Comparison of ENCODE assay signal across 10 cellular contexts in genomic region chr17:44920565-44920940, GRCh38. TPM values are rescaled to one million over a fixed set of nuclear protein-coding genes. Genes with fewer than 3 reads are reported as not detected.
A peak's percentile ranks its signal among the peaks of the same experiment; 100 is the strongest.
DNase-seq lines count a peak whose midpoint lies in the region; ATAC-seq and TF ChIP-seq lines count a peak whose summit lies in the region.
"Had no signal": no experiment of that assay in that cellular context is flagged by ENCODE, and none has a peak within 500 bp of the region (broad histone marks: within the 10 kb centered on the region; RNA-seq: fewer than 3 reads in every experiment).

No MANE protein-coding gene starts in this region.

- no peak overlapping the region for H2AFZ ChIP-seq in H9 (ENCODE audit: low read length)

- H3K4me1 ChIP-seq in H9 (ENCODE audit: insufficient read depth, low read length): peaks cover 7% of the 10 kb centered on the region; the same call in 1 of the 2 replicates

- H2BK5ac ChIP-seq in H9 (ENCODE audit: insufficient read length, low read length): no peak overlapping the region

- no peaks in the 10 kb centered on the region for H4K20me1 ChIP-seq in H9 (ENCODE audit: control insufficient read depth, insufficient read depth, insufficient read length)

- no peaks in the 10 kb centered on the region for H3K79me1 ChIP-seq in H9 (ENCODE audit: insufficient read depth, low read depth, low read length, poor library complexity, severe bottlenecking)

- ATAC-seq in HG03039 (IDR thresholded peaks at IDR 0.05; ENCODE audit: unreplicated experiment) (no peak), HG03521 (IDR thresholded peaks at IDR 0.05; ENCODE audit: unreplicated experiment) (no peak)

- no peak for TF ChIP-seq CTCF in GM12865 (IDR thresholded peaks at IDR 0.05; ENCODE audit: insufficient read depth, low read depth, low read length, missing control alignments)
- TF ChIP-seq CTCF in H9 (conservative IDR thresholded peaks at IDR 0.05): no peak

- H3K9ac ChIP-seq in H9 (ENCODE audit: extremely low read depth, insufficient read length, low read length): no peak overlapping the region

- H3K9me3 ChIP-seq in H9 (ENCODE audit: control insufficient read depth, low read depth, low read length): no peaks in the 10 kb centered on the region

- no peak overlapping the region for H2BK120ac ChIP-seq in H9 (ENCODE audit: low read depth, low read length, poor library complexity, severe bottlenecking)

- H3K14ac ChIP-seq in H9 (ENCODE audit: insufficient read depth, low read length): no peak overlapping the region

- H3K18ac ChIP-seq in H9 (ENCODE audit: insufficient read length, low read depth, low read length): no peak overlapping the region

- H3K27ac ChIP-seq in H9 (ENCODE audit: insufficient read length, low read depth, low read length): no peak overlapping the region

- peaks cover 2 to 5% (median 2%) of the 10 kb centered on the region in 3 experiments; a peak in 6 of 7 replicates for H3K36me3 Mint-ChIP-seq in H9 (ENCODE audit: insufficient read depth in 1 of 3, low read depth in 3 of 3)
- H3K36me3 Mint-ChIP-seq: CD4-positive, alpha-beta memory T cell had no signal

- no peaks in the 10 kb centered on the region for H3K79me2 ChIP-seq in H9 (ENCODE audit: insufficient read depth, low read length)

- H3K4me3 ChIP-seq in GM12865 (ENCODE audit: low read depth, low read length): no peak overlapping the region

- H3K4ac ChIP-seq in H9 (ENCODE audit: low read depth, low read length): no peak overlapping the region

- H2BK20ac ChIP-seq in H9 (ENCODE audit: low read depth, low read length, poor library complexity, severe bottlenecking): no peak overlapping the region

- intact Hi-C loops in posterior vena cava (cut with DNase I): loop anchor here in 1 of 2 donors (2.0 to 5.0 kb wide), 2 partner anchors 102 to 277 kb away; no protein-coding TSS in a partner anchor

- no CpG with 5 or more reads among the region's 7 CpGs for WGBS in H9 (ENCODE audit: extremely low coverage, insufficient read length, low lambda C conversion rate)

- H2AK5ac ChIP-seq in H9 (ENCODE audit: insufficient read length, low read length): no peak overlapping the region

- no peak overlapping the region for H3K56ac ChIP-seq in H9 (ENCODE audit: insufficient read length, low read depth, low read length)

- no peaks in the 10 kb centered on the region for H3K23me2 ChIP-seq in H9 (ENCODE audit: insufficient read length, low read depth, low read length, poor library complexity, severe bottlenecking)

- H3K27ac Mint-ChIP-seq in H9: no peak overlapping the region
- H3K27ac Mint-ChIP-seq: CD4-positive, alpha-beta memory T cell; naive thymus-derived CD4-positive, alpha-beta T cell had no signal

- H3K4me2 ChIP-seq in H9 (ENCODE audit: insufficient read depth, insufficient read length, low read length): no peak overlapping the region

- peaks cover 22% of the 10 kb centered on the region for H3K27me3 Mint-ChIP-seq in H9 (ENCODE audit: low read depth)

- H3T11ph ChIP-seq in H9 (ENCODE audit: low read length): no peak overlapping the region

- H3K27me3 ChIP-seq in H9 (ENCODE audit: insufficient read depth, low read length): 0 out of 2 replicates have a peak, but pooled peaks cover 2% of the 10 kb centered on the region

- no peak overlapping the region for H2BK12ac ChIP-seq in H9 (ENCODE audit: insufficient read length, low read depth, low read length)

- H4K91ac ChIP-seq in H9 (ENCODE audit: insufficient read length, low read depth, low read length): no peak overlapping the region

- no peaks in the 10 kb centered on the region for H3K9me3 Mint-ChIP-seq in H9
- H3K9me3 Mint-ChIP-seq: CD4-positive, alpha-beta memory T cell; naive thymus-derived CD4-positive, alpha-beta T cell had no signal

- no peak overlapping the region for H2BK15ac ChIP-seq in H9 (ENCODE audit: low read depth, low read length)

- peak; percentile 49 for DNase-seq in GM12865 (ENCODE audit: low read depth)
- DNase-seq in H9: peak; percentile 34
- peak; percentile 24 for DNase-seq in cerebellar cortex (ENCODE audit: low spot score)
- DNase-seq in posterior vena cava (ENCODE audit: low spot score): peak; percentile 53
- DNase-seq in stimulated activated CD8-positive, alpha-beta memory T cell treated with anti-CD3 and anti-CD28 coated beads, Interleukin-4, amount 100 ng/mL, for 48 hours: no peak

- peaks cover 17 to 32% of the 10 kb centered on the region in 2 experiments for H3K4me1 Mint-ChIP-seq in H9
- H3K4me1 Mint-ChIP-seq: naive thymus-derived CD4-positive, alpha-beta T cell had no signal

- no peak overlapping the region for H3K23ac ChIP-seq in H9 (ENCODE audit: insufficient read length, low read depth, low read length)

- no peak overlapping the region for H4K8ac ChIP-seq in H9 (replicated peaks; ENCODE audit: insufficient read length, low read depth, low read length)

- H3K4me3 Mint-ChIP-seq in H9: peak overlapping the region in 1 of 2 experiments; percentile 4; a peak in 1 of 5 replicates
- H3K4me3 Mint-ChIP-seq: CD4-positive, alpha-beta memory T cell; naive thymus-derived CD4-positive, alpha-beta T cell had no signal

- no peak overlapping the region for H4K5ac ChIP-seq in H9 (ENCODE audit: insufficient read length, low read depth, low read length)

RNA-seq across cellular contexts. Expression of gene GFAP, which starts 5.3 kb away (rescaled TPM):
- total RNA-seq in H9 (2021) (1.1 and 1.2 TPM in 2 replicates), posterior vena cava (1 to 10 TPM in 1 of 2 donors, under 1 TPM in 1; 0.51 to 1.7 TPM)
- total RNA-seq: CD4-positive, alpha-beta memory T cell; M059J; naive thymus-derived CD4-positive, alpha-beta T cell had no signal

RNA-seq across cellular contexts. Expression of gene EFTUD2, which starts 21.3 kb away (rescaled TPM):
- total RNA-seq in H9 (2021) (150 and 161 TPM in 2 replicates), posterior vena cava (10 to 100 TPM; 65.2 to 71.9 TPM)

RNA-seq across cellular contexts. Expression of gene KIF18B, which starts 27.0 kb away (rescaled TPM):
- total RNA-seq in H9 (2021) (51.8 and 52.6 TPM in 2 replicates), posterior vena cava (under 1 TPM; 0.10 to 0.65 TPM)
- total RNA-seq: CD4-positive, alpha-beta memory T cell had no signal

RNA-seq across cellular contexts. Expression of gene C1QL1, which starts 47.5 kb away (rescaled TPM):
- total RNA-seq in H9 (2021) (6.0 and 6.4 TPM in 2 replicates), posterior vena cava (under 1 TPM; 0.19 to 0.42 TPM)
- total RNA-seq: CD4-positive, alpha-beta memory T cell had no signal

Comparison
In these comparisons a context has a peak if more than half of its experiments do, and no peak if none do; other contexts are left out.
1. RNA of gene KIF18B, which starts 27.0 kb away (total RNA-seq): 51.8 to 52.6 TPM in H9; 0.10 to 0.65 TPM in posterior vena cava; every median in the first group is over 10 times any median in the second.